In genomic region chr2:64124571-64124970, GRCh38 we compare ENCODE assay signal across 18 cellular contexts. TPM values are rescaled to one million over a fixed set of nuclear protein-coding genes. Genes with fewer than 3 reads are reported as not detected.
DNase-seq lines count a peak whose midpoint lies in the region; ATAC-seq, FAIRE-seq and TF ChIP-seq lines count a peak whose summit lies in the region.
"Had no signal": no experiment of that assay in that cellular context is flagged by ENCODE, and none has a peak within 500 bp of the region (broad histone marks: within the 10 kb centered on the region; RNA-seq: fewer than 3 reads in every experiment).

No MANE protein-coding gene starts in this region.

- H3K9me3 Mint-ChIP-seq in activated naive CD4-positive, alpha-beta T cell treated with anti-CD3 and anti-CD28 coated beads, Interleukin-2, amount 50 U/mL, for 24 hours = no peaks in the 10 kb centered on the region
- H3K9me3 Mint-ChIP-seq in endodermal cell = no peaks in the 10 kb centered on the region
- H3K9me3 Mint-ChIP-seq: CD14-positive monocyte had no signal

- H3K4me1 Mint-ChIP-seq in activated naive CD4-positive, alpha-beta T cell treated with anti-CD3 and anti-CD28 coated beads, Interleukin-2, amount 50 U/mL, for 24 hours = peaks cover 82% of the 10 kb centered on the region
- peaks cover 26% of the 10 kb centered on the region for H3K4me1 Mint-ChIP-seq in endodermal cell

- H3K4me2 ChIP-seq in GM23248 (ENCODE audit: unreplicated experiment) = peak overlapping the region; percentile 23
- H3K4me2 ChIP-seq: A549 had no signal

- H3K79me2 ChIP-seq in GM23248 (ENCODE audit: insufficient read depth) = peaks cover 44% of the 10 kb centered on the region; the same call in 1 of the 2 replicates

- no peak for DNase-seq in activated naive CD4-positive, alpha-beta T cell treated with Interleukin-2 at 50 U/mL for 16 hours
- no peak for DNase-seq in GM23248
- no peak for DNase-seq in endodermal cell
- no peak for DNase-seq in RCC 7860 (ENCODE audit: low spot score)
- DNase-seq: Caco-2, DMS153, GOT3, NCI-H1048, NCI-H1436 treated with DMSO at 0.1 percent for 48 hours, NCI-H2081, NCI-H510A treated with DMSO at 0.1 percent for 48 hours had no signal

- H3K27ac Mint-ChIP-seq in activated naive CD4-positive, alpha-beta T cell treated with anti-CD3 and anti-CD28 coated beads, Interleukin-2, amount 50 U/mL, for 24 hours = peak overlapping the region; percentile 76
- H3K27ac Mint-ChIP-seq in endodermal cell = peak overlapping the region; percentile 64

- peaks cover 6% of the 10 kb centered on the region; the same call in 1 of the 2 replicates for H3F3A ChIP-seq in GM23248 (ENCODE audit: insufficient read depth)

- no peaks in the 10 kb centered on the region for H3K27me3 ChIP-seq in GM23248 (replicated peaks; ENCODE audit: insufficient read depth)
- no peaks in the 10 kb centered on the region for H3K27me3 ChIP-seq in endodermal cell (ENCODE audit: control insufficient read depth, insufficient read depth, low read length, poor library complexity, severe bottlenecking)
- H3K27me3 ChIP-seq in neutrophil = no peaks in the 10 kb centered on the region

- H3K36me3 ChIP-seq in GM23248 (ENCODE audit: low read depth) (no peaks in the 10 kb centered on the region), endodermal cell (ENCODE audit: control insufficient read depth, insufficient read depth, low read length) (peaks cover 17% of the 10 kb centered on the region), neutrophil (peaks cover 21% of the 10 kb centered on the region)

- peak overlapping the region; percentile 58 for H3K4me3 Mint-ChIP-seq in activated naive CD4-positive, alpha-beta T cell treated with anti-CD3 and anti-CD28 coated beads, Interleukin-2, amount 50 U/mL, for 24 hours
- no peak overlapping the region for H3K4me3 Mint-ChIP-seq in endodermal cell
- H3K4me3 Mint-ChIP-seq: CD14-positive monocyte had no signal

- no peaks in the 10 kb centered on the region for H3K9me2 ChIP-seq in GM23248 (ENCODE audit: insufficient read depth)

- H3K9ac ChIP-seq in GM23248 = no peak overlapping the region
- H3K9ac ChIP-seq in endodermal cell (ENCODE audit: extremely low read depth, low read length, poor library complexity, severe bottlenecking) = no peak overlapping the region

- H3K27me3 Mint-ChIP-seq in activated naive CD4-positive, alpha-beta T cell treated with anti-CD3 and anti-CD28 coated beads, Interleukin-2, amount 50 U/mL, for 24 hours = no peaks in the 10 kb centered on the region
- no peaks in the 10 kb centered on the region for H3K27me3 Mint-ChIP-seq in endodermal cell (ENCODE audit: insufficient read depth)

- peaks cover 27% of the 10 kb centered on the region for H3K36me3 Mint-ChIP-seq in activated naive CD4-positive, alpha-beta T cell treated with anti-CD3 and anti-CD28 coated beads, Interleukin-2, amount 50 U/mL, for 24 hours
- peaks cover 36% of the 10 kb centered on the region for H3K36me3 Mint-ChIP-seq in endodermal cell (ENCODE audit: low read depth)

- H3K4me3 ChIP-seq in GM23248 = 0 out of 2 replicates have a peak overlapping the region, but pooled peaks have one; percentile 5
- no peak overlapping the region for H3K4me3 ChIP-seq in endodermal cell (ENCODE audit: low read length)
- no peak overlapping the region for H3K4me3 ChIP-seq in neutrophil (ENCODE audit: low read depth in 1 of 2, low read length in 1 of 2)
- H3K4me3 ChIP-seq: A549, K562 had no signal

- H3K27ac ChIP-seq in GM23248 = no peak overlapping the region
- no peak overlapping the region for H3K27ac ChIP-seq in endodermal cell (ENCODE audit: low read depth, low read length)
- peak overlapping the region; percentile 43 for H3K27ac ChIP-seq in neutrophil
- H3K27ac ChIP-seq: A549 had no signal

- no peak for FAIRE-seq in RCC 7860 (lab: Jason Lieb, UNC)
- FAIRE-seq: A549, K562 had no signal

- H3K4me1 ChIP-seq in GM23248 (ENCODE audit: insufficient read depth) (peaks cover 14% of the 10 kb centered on the region), endodermal cell (ENCODE audit: control insufficient read depth, insufficient read depth, low read length) (peaks cover 5% of the 10 kb centered on the region), neutrophil (ENCODE audit: control insufficient read depth in 1 of 2, insufficient read depth in 1 of 2, low read depth in 1 of 2, low read length in 1 of 2) (peaks cover 13 to 52% of the 10 kb centered on the region in 2 experiments)
- H3K4me1 ChIP-seq: A549 had no signal

- in situ Hi-C loops in GM23248 (cut with MboI) = no loop called here

- no peak for ATAC-seq in GM19351 (IDR thresholded peaks at IDR 0.05; ENCODE audit: unreplicated experiment)
- no peak for ATAC-seq in GM19467 (IDR thresholded peaks at IDR 0.05; ENCODE audit: unreplicated experiment)
- ATAC-seq: A549, K562 had no signal

- H2AFZ ChIP-seq in GM23248 = no peak overlapping the region

- H3K9me3 ChIP-seq in GM23248 (ENCODE audit: low read depth) (no peaks in the 10 kb centered on the region), endodermal cell (ENCODE audit: control insufficient read depth, low read length) (no peaks in the 10 kb centered on the region), neutrophil (no peaks in the 10 kb centered on the region)
- H3K9me3 ChIP-seq: A549, Caco-2 had no signal

- TF ChIP-seq CTCF in endodermal cell (conservative IDR thresholded peaks at IDR 0.05) = no peak
- TF ChIP-seq CTCF in neutrophil (IDR thresholded peaks at IDR 0.05) = no peak

- H4K20me1 ChIP-seq in GM23248 (ENCODE audit: insufficient read depth) = no peaks in the 10 kb centered on the region

RNA-seq across cellular contexts. Expression of gene PELI1, which starts 19.6 kb away (rescaled TPM):
- total RNA-seq in GM23248 (2014; rRNA removed; shearing (Covaris generic)) = 2.1 and 7.8 TPM in 2 replicates
- polyA plus RNA-seq in GM23248 (2016; fragmentation: Nextera tagmentation; extraction: Ambion mirVana) = 2.7 and 2.8 TPM in 2 replicates
- total RNA-seq in endodermal cell = 100 to 1,000 TPM; 178 to 184 TPM
- 59.1 TPM for polyA plus RNA-seq in endodermal cell (2013, experiment 1 of 2)
- polyA plus RNA-seq in endodermal cell (2013, experiment 2 of 2) = 52.6 TPM

Comparison
In these comparisons a context has a peak if more than half of its experiments do, and no peak if none do; other contexts are left out.
1. RNA of gene PELI1, which starts 19.6 kb away (total RNA-seq): 178 to 184 TPM in endodermal cell; 2.1 to 7.8 TPM in GM23248; every median in the first group is over 10 times any median in the second.